Comparison of ENCODE assay signal across 16 cellular contexts in the genomic region with DNA sequence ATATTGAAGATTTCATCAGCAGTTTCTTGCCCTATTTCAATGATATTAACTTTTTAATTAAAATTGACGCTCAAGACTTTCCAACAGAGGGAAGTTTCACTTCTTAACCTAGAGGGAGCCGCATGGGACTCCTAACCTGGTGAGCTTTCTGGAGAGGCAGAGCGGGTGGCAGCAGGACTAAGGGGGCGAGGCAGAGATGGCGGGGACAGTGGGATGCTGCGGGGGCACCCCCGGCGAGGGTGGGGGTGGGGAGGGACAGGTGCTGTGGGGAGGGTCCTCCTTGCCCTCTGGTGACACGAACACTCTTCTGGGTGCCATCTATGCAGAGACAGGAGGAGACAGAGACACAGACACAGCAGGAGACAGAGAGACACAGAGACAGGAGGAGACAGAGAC.
DNase-seq lines count a peak whose midpoint lies in the region; ATAC-seq and TF ChIP-seq lines count a peak whose summit lies in the region.
"Had no signal": no experiment of that assay in that cellular context is flagged by ENCODE, and none has a peak within 500 bp of the region (broad histone marks: within the 10 kb centered on the region; RNA-seq: fewer than 3 reads in every experiment).

No MANE protein-coding gene starts in this region.

- peaks cover 10% of the 10 kb centered on the region for H3K4me1 Mint-ChIP-seq in activated naive CD4-positive, alpha-beta T cell treated with anti-CD3 and anti-CD28 coated beads, Interleukin-2, amount 50 U/mL, for 24 hours
- H3K4me1 Mint-ChIP-seq in activated B cell treated with CpG ODN at 0.5 μM for 24 hours (peaks cover 11% of the 10 kb centered on the region), mesothelial cell of epicardium (peaks cover 5% of the 10 kb centered on the region)
- H3K4me1 Mint-ChIP-seq in stimulated activated effector memory CD8-positive, alpha-beta T cell treated with anti-CD3 and anti-CD28 coated beads, Interleukin-12 subunit alpha, Interleukin-12 subunit beta, amount 100 ng/mL, for 72 hours = peaks cover 18% of the 10 kb centered on the region

- TF ChIP-seq CTCF in activated B cell treated with CpG ODN at 0.5 μM for 24 hours (IDR thresholded peaks at IDR 0.05) = no peak
- TF ChIP-seq CTCF in mesothelial cell of epicardium (IDR thresholded peaks at IDR 0.05; ENCODE audit: unreplicated experiment) = no peak

- peak overlapping the region; percentile 67 for H3K4me3 Mint-ChIP-seq in activated naive CD4-positive, alpha-beta T cell treated with anti-CD3 and anti-CD28 coated beads, Interleukin-2, amount 50 U/mL, for 24 hours
- H3K4me3 Mint-ChIP-seq in activated B cell treated with CpG ODN at 0.5 μM for 24 hours (peak overlapping the region; percentile 48), mesothelial cell of epicardium (peak overlapping the region; percentile 30)
- peak overlapping the region; percentile 40 for H3K4me3 Mint-ChIP-seq in stimulated activated effector memory CD8-positive, alpha-beta T cell treated with anti-CD3 and anti-CD28 coated beads, Interleukin-12 subunit alpha, Interleukin-12 subunit beta, amount 100 ng/mL, for 72 hours
- H3K4me3 Mint-ChIP-seq: T-helper 2 cell treated with Interferon-gamma antibody and Interleukin-4, amounts not matched to agents 5 μg/mL and 100 μg/mL, for 36 hours had no signal

- POLR2A ChIA-PET in activated B cell treated with CpG ODN at 0.5 μM for 24 hours (lab: Charles Lee) = no interaction called here

- H3K27ac Mint-ChIP-seq in activated naive CD4-positive, alpha-beta T cell treated with anti-CD3 and anti-CD28 coated beads, Interleukin-2, amount 50 U/mL, for 24 hours = no peak overlapping the region
- H3K27ac Mint-ChIP-seq in activated B cell treated with CpG ODN at 0.5 μM for 24 hours (no peak overlapping the region), mesothelial cell of epicardium (no peak overlapping the region)
- H3K27ac Mint-ChIP-seq in stimulated activated effector memory CD8-positive, alpha-beta T cell treated with anti-CD3 and anti-CD28 coated beads, Interleukin-12 subunit alpha, Interleukin-12 subunit beta, amount 100 ng/mL, for 72 hours = no peak overlapping the region
- H3K27ac Mint-ChIP-seq: T-helper 2 cell treated with Interferon-gamma antibody and Interleukin-4, amounts not matched to agents 5 μg/mL and 100 μg/mL, for 36 hours had no signal

- CTCF ChIA-PET in activated B cell treated with CpG ODN at 0.5 μM for 24 hours (lab: Charles Lee) = no interaction called here

- no peaks in the 10 kb centered on the region for H3K36me3 Mint-ChIP-seq in activated naive CD4-positive, alpha-beta T cell treated with anti-CD3 and anti-CD28 coated beads, Interleukin-2, amount 50 U/mL, for 24 hours
- H3K36me3 Mint-ChIP-seq in activated B cell treated with CpG ODN at 0.5 μM for 24 hours (ENCODE audit: low read depth) = no peaks in the 10 kb centered on the region
- no peaks in the 10 kb centered on the region for H3K36me3 Mint-ChIP-seq in mesothelial cell of epicardium
- H3K36me3 Mint-ChIP-seq in stimulated activated effector memory CD8-positive, alpha-beta T cell treated with anti-CD3 and anti-CD28 coated beads, Interleukin-12 subunit alpha, Interleukin-12 subunit beta, amount 100 ng/mL, for 72 hours = no peaks in the 10 kb centered on the region

- H3K27me3 Mint-ChIP-seq in activated naive CD4-positive, alpha-beta T cell treated with anti-CD3 and anti-CD28 coated beads, Interleukin-2, amount 50 U/mL, for 24 hours = peaks cover 31% of the 10 kb centered on the region
- peaks cover 48% of the 10 kb centered on the region for H3K27me3 Mint-ChIP-seq in activated B cell treated with CpG ODN at 0.5 μM for 24 hours
- peaks cover 82% of the 10 kb centered on the region for H3K27me3 Mint-ChIP-seq in mesothelial cell of epicardium (ENCODE audit: low read depth)

- ATAC-seq in activated B cell treated with CpG ODN at 0.5 μM for 24 hours (ENCODE audit: low read depth) (no peak), GM19351 (IDR thresholded peaks at IDR 0.05; ENCODE audit: unreplicated experiment) (no peak)
- ATAC-seq in stimulated activated effector memory CD8-positive, alpha-beta T cell treated with anti-CD3 and anti-CD28 coated beads, Interleukin-12 subunit alpha, Interleukin-12 subunit beta, amount 100 ng/mL, for 72 hours = no peak
- ATAC-seq: right cardiac atrium had no signal

- DNase-seq in activated naive CD4-positive, alpha-beta T cell (lab: John Stamatoyannopoulos, UW) = no peak
- no peak for DNase-seq in activated B cell treated with CpG ODN at 0.5 μM for 24 hours
- DNase-seq in mesothelial cell of epicardium (ENCODE audit: low spot score in 2 of 2, unreplicated experiment in 2 of 2) = no peak
- no peak for DNase-seq in stimulated activated effector memory CD8-positive, alpha-beta T cell treated with anti-CD3 and anti-CD28 coated beads, Interleukin-12 subunit alpha, Interleukin-12 subunit beta, amount 100 ng/mL, for 72 hours (ENCODE audit: low spot score in 2 of 2)
- DNase-seq in SIG-M5 treated with dmso at 0.1 percent for 504 hours (lab: John Stamatoyannopoulos, UW; ENCODE audit: unreplicated experiment) = no peak
- no peak for DNase-seq in CD1c-positive myeloid dendritic cell (ENCODE audit: extremely low spot score)
- DNase-seq: activated CD4-positive, alpha-beta T cell treated with anti-CD3 and anti-CD28 coated beads, Interleukin-2, amount 50 U/mL, for 48 hours; activated naive CD4-positive, alpha-beta T cell treated with Interleukin-2 at 50 U/mL for 16 hours; AML-193; central memory CD4-positive, alpha-beta T cell; foreskin fibroblast; NCI-H510A; right cardiac atrium had no signal

- intact Hi-C loops in activated B cell treated with CpG ODN at 0.5 μM for 24 hours (cut with micrococcal nuclease) = no loop called here

- H3K9me3 Mint-ChIP-seq in activated naive CD4-positive, alpha-beta T cell treated with anti-CD3 and anti-CD28 coated beads, Interleukin-2, amount 50 U/mL, for 24 hours = no peaks in the 10 kb centered on the region
- H3K9me3 Mint-ChIP-seq in activated B cell treated with CpG ODN at 0.5 μM for 24 hours = no peaks in the 10 kb centered on the region
- no peaks in the 10 kb centered on the region for H3K9me3 Mint-ChIP-seq in mesothelial cell of epicardium
- no peaks in the 10 kb centered on the region for H3K9me3 Mint-ChIP-seq in stimulated activated effector memory CD8-positive, alpha-beta T cell treated with anti-CD3 and anti-CD28 coated beads, Interleukin-12 subunit alpha, Interleukin-12 subunit beta, amount 100 ng/mL, for 72 hours
- H3K9me3 Mint-ChIP-seq: T-helper 2 cell treated with Interferon-gamma antibody and Interleukin-4, amounts not matched to agents 5 μg/mL and 100 μg/mL, for 36 hours had no signal
